1 cellular context compared by ENCODE assay signal in genomic region chr16:28210979-28211505, GRCh38.
TF ChIP-seq lines count a peak whose summit lies in the region.

No MANE protein-coding gene starts in this region.

TF ChIP-seq in K562, 482 proteins besides CTCF, POLR2A, EP300 and RAD21 (continued from another document and continues in another):
- TF ChIP-seq ZBTB2 (IDR thresholded peaks at IDR 0.05) (peak; percentile 34; the same call in 1 of the 2 replicates), TFAP4 (CRISPR knock-in tag; IDR thresholded peaks at IDR 0.05; ENCODE audit: borderline replicate concordance) (peak; percentile 48; the same call in 1 of the 2 replicates), RBFOX2 (IDR thresholded peaks at IDR 0.05; ENCODE audit: low read depth, low read length) (peak; percentile 77), MGA (IDR thresholded peaks at IDR 0.05) (peak; percentile 81), CTBP1 (IDR thresholded peaks at IDR 0.05; ENCODE audit: borderline replicate concordance) (peak; percentile 31; the same call in 1 of the 2 replicates), HLTF (IDR thresholded peaks at IDR 0.05) (no peak), GABPB1 (CRISPR knock-in tag; IDR thresholded peaks at IDR 0.05) (peak; percentile 49; the same call in 1 of the 2 replicates), SUPT5H (IDR thresholded peaks at IDR 0.05) (peak; percentile 55), CREB1 (IDR thresholded peaks at IDR 0.05) (no peak), CREB1 (CRISPR knock-in tag; IDR thresholded peaks at IDR 0.05) (no peak), HMG20A (CRISPR knock-in tag; conservative IDR thresholded peaks at IDR 0.05) (no peak), ID3 (CRISPR knock-in tag; IDR thresholded peaks at IDR 0.05) (no peak), ID3 (tag; IDR thresholded peaks at IDR 0.05) (0 out of 2 replicates have a peak, but pooled peaks have one; percentile 21), CHD1 (IDR thresholded peaks at IDR 0.05; ENCODE audit: low read length) (peak; percentile 43), HDAC1 (IDR thresholded peaks at IDR 0.05) (peak in 1 of 2 experiments; percentile 90; a peak in 2 of 4 replicates), CREB3 (tag; conservative IDR thresholded peaks at IDR 0.05; ENCODE audit: low read depth) (no peak), MYC (IDR thresholded peaks at IDR 0.05; ENCODE audit: low read depth, low read length) (peak; percentile 93), MYC (CRISPR knock-in tag; IDR thresholded peaks at IDR 0.05; ENCODE audit: borderline replicate concordance, low read depth) (peak; percentile 68; the same call in 1 of the 2 replicates), CXXC5 (CRISPR knock-in tag; IDR thresholded peaks at IDR 0.05) (peak; percentile 1; the same call in 1 of the 2 replicates), ZNF717 (CRISPR knock-in tag; IDR thresholded peaks at IDR 0.05) (no peak), NR2C1 (IDR thresholded peaks at IDR 0.05) (no peak), NR2C1 (tag; IDR thresholded peaks at IDR 0.05) (no peak), RB1 (IDR thresholded peaks at IDR 0.05; ENCODE audit: low read depth) (peak; percentile 46; the same call in 1 of the 2 replicates), NFIX (CRISPR knock-in tag; IDR thresholded peaks at IDR 0.05; ENCODE audit: low read depth) (no peak), HDAC2 (IDR thresholded peaks at IDR 0.05) (peak; percentile 41; the same call in 1 of the 2 replicates), E2F6 (IDR thresholded peaks at IDR 0.05; ENCODE audit: borderline replicate concordance in 1 of 2, extremely low read depth in 1 of 2, insufficient read depth in 1 of 2, insufficient read length in 1 of 2, low read depth in 1 of 2, low read length in 1 of 2, poor library complexity in 1 of 2, severe bottlenecking in 1 of 2) (peak; percentile 51 to 93), ETS1 (conservative IDR thresholded peaks at IDR 0.05; ENCODE audit: control insufficient read depth, low read depth, low read length) (peak; percentile 65; the same call in 1 of the 2 replicates), PKNOX1 (IDR thresholded peaks at IDR 0.05) (peak; percentile 64), RCOR1 (IDR thresholded peaks at IDR 0.05; ENCODE audit: borderline replicate concordance in 1 of 2, low read depth in 2 of 2, low read length in 2 of 2) (peak in 1 of 2 experiments; percentile 57; a peak in 1 of 4 replicates)
